In the genomic region with DNA sequence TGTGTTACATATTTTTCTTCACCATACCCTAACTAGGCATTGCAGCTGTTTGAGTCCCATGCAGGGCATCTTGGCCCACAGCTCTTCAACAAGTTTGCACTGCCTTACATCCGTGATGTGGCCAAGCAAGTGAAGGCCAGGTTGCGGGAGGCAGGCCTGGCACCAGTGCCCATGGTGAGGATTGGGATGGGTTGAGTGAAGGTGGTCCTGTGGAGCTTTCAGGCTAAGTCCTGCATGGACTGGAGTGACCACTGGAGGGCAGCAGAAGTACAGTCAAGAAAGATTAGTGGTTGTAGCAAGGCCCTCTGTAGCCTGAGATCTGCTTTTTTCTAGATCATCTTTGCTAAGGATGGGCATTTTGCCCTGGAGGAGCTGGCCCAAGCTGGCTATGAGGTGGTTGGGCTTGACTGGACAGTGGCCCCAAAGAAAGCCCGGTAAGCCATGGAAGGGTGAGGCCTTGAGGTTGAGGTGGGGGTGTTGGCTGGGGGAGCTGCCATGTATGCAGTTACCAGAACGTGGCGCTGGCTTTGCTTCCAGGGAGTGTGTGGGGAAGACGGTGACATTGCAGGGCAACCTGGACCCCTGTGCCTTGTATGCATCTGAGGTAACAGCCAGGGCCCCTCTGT, we compare ENCODE assay signal across 1 cellular context.
A peak's percentile ranks its signal among the peaks of the same experiment; 100 is the strongest.
TF ChIP-seq lines count a peak whose summit lies in the region.

No MANE protein-coding gene starts in this region.

TF ChIP-seq in HEK293, 187 proteins besides CTCF, POLR2A, EP300 and RAD21 (continued from another document):
- TF ChIP-seq REST (tag by site-specific recombination; IDR thresholded peaks at IDR 0.05) = no peak
- TF ChIP-seq ZNF501 (tag by site-specific recombination; IDR thresholded peaks at IDR 0.05) = 0 out of 2 replicates have a peak, but pooled peaks have one; percentile 37
- TF ChIP-seq ZNF175 (tag by site-specific recombination; IDR thresholded peaks at IDR 0.05) = no peak
- no peak for TF ChIP-seq ZNF274 (IDR thresholded peaks at IDR 0.05; ENCODE audit: low read length)
- TF ChIP-seq ZNF274 (tag by site-specific recombination; IDR thresholded peaks at IDR 0.05; ENCODE audit: borderline replicate concordance) = no peak
- no peak for TF ChIP-seq ZNF155 (tag by site-specific recombination; IDR thresholded peaks at IDR 0.05)
- no peak for TF ChIP-seq ZNF214 (tag by site-specific recombination; IDR thresholded peaks at IDR 0.05; ENCODE audit: borderline replicate concordance)
- TF ChIP-seq, protein P1, sequence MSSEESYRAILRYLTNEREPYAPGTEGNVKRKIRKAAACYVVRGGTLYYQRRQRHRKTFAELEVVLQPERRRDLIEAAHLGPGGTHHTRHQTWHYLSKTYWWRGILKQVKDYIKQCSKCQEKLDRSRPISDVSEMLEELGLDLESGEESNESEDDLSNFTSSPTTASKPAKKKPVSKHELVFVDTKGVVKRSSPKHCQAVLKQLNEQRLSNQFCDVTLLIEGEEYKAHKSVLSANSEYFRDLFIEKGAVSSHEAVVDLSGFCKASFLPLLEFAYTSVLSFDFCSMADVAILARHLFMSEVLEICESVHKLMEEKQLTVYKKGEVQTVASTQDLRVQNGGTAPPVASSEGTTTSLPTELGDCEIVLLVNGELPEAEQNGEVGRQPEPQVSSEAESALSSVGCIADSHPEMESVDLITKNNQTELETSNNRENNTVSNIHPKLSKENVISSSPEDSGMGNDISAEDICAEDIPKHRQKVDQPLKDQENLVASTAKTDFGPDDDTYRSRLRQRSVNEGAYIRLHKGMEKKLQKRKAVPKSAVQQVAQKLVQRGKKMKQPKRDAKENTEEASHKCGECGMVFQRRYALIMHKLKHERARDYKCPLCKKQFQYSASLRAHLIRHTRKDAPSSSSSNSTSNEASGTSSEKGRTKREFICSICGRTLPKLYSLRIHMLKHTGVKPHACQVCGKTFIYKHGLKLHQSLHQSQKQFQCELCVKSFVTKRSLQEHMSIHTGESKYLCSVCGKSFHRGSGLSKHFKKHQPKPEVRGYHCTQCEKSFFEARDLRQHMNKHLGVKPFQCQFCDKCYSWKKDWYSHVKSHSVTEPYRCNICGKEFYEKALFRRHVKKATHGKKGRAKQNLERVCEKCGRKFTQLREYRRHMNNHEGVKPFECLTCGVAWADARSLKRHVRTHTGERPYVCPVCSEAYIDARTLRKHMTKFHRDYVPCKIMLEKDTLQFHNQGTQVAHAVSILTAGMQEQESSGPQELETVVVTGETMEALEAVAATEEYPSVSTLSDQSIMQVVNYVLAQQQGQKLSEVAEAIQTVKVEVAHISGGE (tag by site-specific recombination; conservative IDR thresholded peaks at IDR 0.05; ENCODE audit: low read depth) = 0 out of 2 replicates have a peak, but pooled peaks have one; percentile 28
- no peak for TF ChIP-seq ZFP69B (tag by site-specific recombination; IDR thresholded peaks at IDR 0.05)
- no peak for TF ChIP-seq BCL11B (tag by site-specific recombination; IDR thresholded peaks at IDR 0.05; ENCODE audit: low read depth)
- no peak for TF ChIP-seq HOXA7 (CRISPR knock-in tag; IDR thresholded peaks at IDR 0.05; ENCODE audit: borderline replicate concordance)
- no peak for TF ChIP-seq ZNF621 (tag by site-specific recombination; IDR thresholded peaks at IDR 0.05)
- peak; percentile 83 for TF ChIP-seq ZNF2 (tag by site-specific recombination; IDR thresholded peaks at IDR 0.05)
- TF ChIP-seq, protein P2, sequence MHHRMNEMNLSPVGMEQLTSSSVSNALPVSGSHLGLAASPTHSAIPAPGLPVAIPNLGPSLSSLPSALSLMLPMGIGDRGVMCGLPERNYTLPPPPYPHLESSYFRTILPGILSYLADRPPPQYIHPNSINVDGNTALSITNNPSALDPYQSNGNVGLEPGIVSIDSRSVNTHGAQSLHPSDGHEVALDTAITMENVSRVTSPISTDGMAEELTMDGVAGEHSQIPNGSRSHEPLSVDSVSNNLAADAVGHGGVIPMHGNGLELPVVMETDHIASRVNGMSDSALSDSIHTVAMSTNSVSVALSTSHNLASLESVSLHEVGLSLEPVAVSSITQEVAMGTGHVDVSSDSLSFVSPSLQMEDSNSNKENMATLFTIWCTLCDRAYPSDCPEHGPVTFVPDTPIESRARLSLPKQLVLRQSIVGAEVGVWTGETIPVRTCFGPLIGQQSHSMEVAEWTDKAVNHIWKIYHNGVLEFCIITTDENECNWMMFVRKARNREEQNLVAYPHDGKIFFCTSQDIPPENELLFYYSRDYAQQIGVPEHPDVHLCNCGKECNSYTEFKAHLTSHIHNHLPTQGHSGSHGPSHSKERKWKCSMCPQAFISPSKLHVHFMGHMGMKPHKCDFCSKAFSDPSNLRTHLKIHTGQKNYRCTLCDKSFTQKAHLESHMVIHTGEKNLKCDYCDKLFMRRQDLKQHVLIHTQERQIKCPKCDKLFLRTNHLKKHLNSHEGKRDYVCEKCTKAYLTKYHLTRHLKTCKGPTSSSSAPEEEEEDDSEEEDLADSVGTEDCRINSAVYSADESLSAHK (tag by site-specific recombination; IDR thresholded peaks at IDR 0.05) = no peak
- peak; percentile 83 for TF ChIP-seq ZNF654 (tag by site-specific recombination; IDR thresholded peaks at IDR 0.05; ENCODE audit: low read depth)
- no peak for TF ChIP-seq IKZF3 (tag by site-specific recombination; IDR thresholded peaks at IDR 0.05)
- 0 out of 2 replicates have a peak, but pooled peaks have one; percentile 56 for TF ChIP-seq ZBTB17 (tag by site-specific recombination; IDR thresholded peaks at IDR 0.05)
- TF ChIP-seq ZEB2 (tag by site-specific recombination; IDR thresholded peaks at IDR 0.05) = peak; percentile 29; the same call in 1 of the 2 replicates
- no peak for TF ChIP-seq ZNF747 (tag by site-specific recombination; IDR thresholded peaks at IDR 0.05)
- TF ChIP-seq ZSCAN30 (tag by site-specific recombination; IDR thresholded peaks at IDR 0.05) = no peak
- TF ChIP-seq ZNF580 (tag by site-specific recombination; IDR thresholded peaks at IDR 0.05) = no peak
- no peak for TF ChIP-seq KLF10 (tag by site-specific recombination; IDR thresholded peaks at IDR 0.05)
- no peak for TF ChIP-seq ZNF596 (tag by site-specific recombination; IDR thresholded peaks at IDR 0.05)
- no peak for TF ChIP-seq ZNF366 (tag by site-specific recombination; conservative IDR thresholded peaks at IDR 0.05)
- TF ChIP-seq, protein P3, sequence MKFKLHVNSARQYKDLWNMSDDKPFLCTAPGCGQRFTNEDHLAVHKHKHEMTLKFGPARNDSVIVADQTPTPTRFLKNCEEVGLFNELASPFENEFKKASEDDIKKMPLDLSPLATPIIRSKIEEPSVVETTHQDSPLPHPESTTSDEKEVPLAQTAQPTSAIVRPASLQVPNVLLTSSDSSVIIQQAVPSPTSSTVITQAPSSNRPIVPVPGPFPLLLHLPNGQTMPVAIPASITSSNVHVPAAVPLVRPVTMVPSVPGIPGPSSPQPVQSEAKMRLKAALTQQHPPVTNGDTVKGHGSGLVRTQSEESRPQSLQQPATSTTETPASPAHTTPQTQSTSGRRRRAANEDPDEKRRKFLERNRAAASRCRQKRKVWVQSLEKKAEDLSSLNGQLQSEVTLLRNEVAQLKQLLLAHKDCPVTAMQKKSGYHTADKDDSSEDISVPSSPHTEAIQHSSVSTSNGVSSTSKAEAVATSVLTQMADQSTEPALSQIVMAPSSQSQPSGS (tag by site-specific recombination; IDR thresholded peaks at IDR 0.05; ENCODE audit: low read depth) = no peak
- TF ChIP-seq OSR2 (tag by site-specific recombination; IDR thresholded peaks at IDR 0.05) = no peak
- TF ChIP-seq, protein P4, sequence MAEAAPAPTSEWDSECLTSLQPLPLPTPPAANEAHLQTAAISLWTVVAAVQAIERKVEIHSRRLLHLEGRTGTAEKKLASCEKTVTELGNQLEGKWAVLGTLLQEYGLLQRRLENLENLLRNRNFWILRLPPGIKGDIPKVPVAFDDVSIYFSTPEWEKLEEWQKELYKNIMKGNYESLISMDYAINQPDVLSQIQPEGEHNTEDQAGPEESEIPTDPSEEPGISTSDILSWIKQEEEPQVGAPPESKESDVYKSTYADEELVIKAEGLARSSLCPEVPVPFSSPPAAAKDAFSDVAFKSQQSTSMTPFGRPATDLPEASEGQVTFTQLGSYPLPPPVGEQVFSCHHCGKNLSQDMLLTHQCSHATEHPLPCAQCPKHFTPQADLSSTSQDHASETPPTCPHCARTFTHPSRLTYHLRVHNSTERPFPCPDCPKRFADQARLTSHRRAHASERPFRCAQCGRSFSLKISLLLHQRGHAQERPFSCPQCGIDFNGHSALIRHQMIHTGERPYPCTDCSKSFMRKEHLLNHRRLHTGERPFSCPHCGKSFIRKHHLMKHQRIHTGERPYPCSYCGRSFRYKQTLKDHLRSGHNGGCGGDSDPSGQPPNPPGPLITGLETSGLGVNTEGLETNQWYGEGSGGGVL (tag by site-specific recombination; IDR thresholded peaks at IDR 0.05) = no peak
- no peak for TF ChIP-seq ZNF423 (tag by site-specific recombination; IDR thresholded peaks at IDR 0.05)
- no peak for TF ChIP-seq ZNF121 (tag by site-specific recombination; IDR thresholded peaks at IDR 0.05)
- TF ChIP-seq, protein P5, sequence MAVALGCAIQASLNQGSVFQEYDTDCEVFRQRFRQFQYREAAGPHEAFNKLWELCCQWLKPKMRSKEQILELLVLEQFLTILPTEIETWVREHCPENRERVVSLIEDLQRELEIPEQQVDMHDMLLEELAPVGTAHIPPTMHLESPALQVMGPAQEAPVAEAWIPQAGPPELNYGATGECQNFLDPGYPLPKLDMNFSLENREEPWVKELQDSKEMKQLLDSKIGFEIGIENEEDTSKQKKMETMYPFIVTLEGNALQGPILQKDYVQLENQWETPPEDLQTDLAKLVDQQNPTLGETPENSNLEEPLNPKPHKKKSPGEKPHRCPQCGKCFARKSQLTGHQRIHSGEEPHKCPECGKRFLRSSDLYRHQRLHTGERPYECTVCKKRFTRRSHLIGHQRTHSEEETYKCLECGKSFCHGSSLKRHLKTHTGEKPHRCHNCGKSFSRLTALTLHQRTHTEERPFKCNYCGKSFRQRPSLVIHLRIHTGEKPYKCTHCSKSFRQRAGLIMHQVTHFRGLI (tag by site-specific recombination; IDR thresholded peaks at IDR 0.05) = peak; percentile 89
- no peak for TF ChIP-seq ZNF354C (tag by site-specific recombination; IDR thresholded peaks at IDR 0.05; ENCODE audit: borderline replicate concordance, low read depth)
- TF ChIP-seq ZNF350 (tag by site-specific recombination; IDR thresholded peaks at IDR 0.05) = no peak
- TF ChIP-seq, protein P6, sequence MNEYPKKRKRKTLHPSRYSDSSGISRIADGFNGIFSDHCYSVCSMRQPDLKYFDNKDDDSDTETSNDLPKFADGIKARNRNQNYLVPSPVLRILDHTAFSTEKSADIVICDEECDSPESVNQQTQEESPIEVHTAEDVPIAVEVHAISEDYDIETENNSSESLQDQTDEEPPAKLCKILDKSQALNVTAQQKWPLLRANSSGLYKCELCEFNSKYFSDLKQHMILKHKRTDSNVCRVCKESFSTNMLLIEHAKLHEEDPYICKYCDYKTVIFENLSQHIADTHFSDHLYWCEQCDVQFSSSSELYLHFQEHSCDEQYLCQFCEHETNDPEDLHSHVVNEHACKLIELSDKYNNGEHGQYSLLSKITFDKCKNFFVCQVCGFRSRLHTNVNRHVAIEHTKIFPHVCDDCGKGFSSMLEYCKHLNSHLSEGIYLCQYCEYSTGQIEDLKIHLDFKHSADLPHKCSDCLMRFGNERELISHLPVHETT (tag by site-specific recombination; IDR thresholded peaks at IDR 0.05) = no peak
- no peak for TF ChIP-seq ZBTB8A (tag by site-specific recombination; IDR thresholded peaks at IDR 0.05)
- no peak for TF ChIP-seq ZNF202 (tag by site-specific recombination; IDR thresholded peaks at IDR 0.05; ENCODE audit: borderline replicate concordance)
- TF ChIP-seq ZNF239 (tag by site-specific recombination; IDR thresholded peaks at IDR 0.05) = no peak
- TF ChIP-seq ZNF394 (tag by site-specific recombination; IDR thresholded peaks at IDR 0.05; ENCODE audit: borderline replicate concordance) = peak; percentile 18; the same call in 1 of the 2 replicates
- TF ChIP-seq ZNF571 (tag by site-specific recombination; IDR thresholded peaks at IDR 0.05) = no peak
- no peak for TF ChIP-seq ZFP41 (tag by site-specific recombination; IDR thresholded peaks at IDR 0.05; ENCODE audit: borderline replicate concordance)
- no peak for TF ChIP-seq ZNF514 (tag by site-specific recombination; IDR thresholded peaks at IDR 0.05)
